In the genomic region with DNA sequence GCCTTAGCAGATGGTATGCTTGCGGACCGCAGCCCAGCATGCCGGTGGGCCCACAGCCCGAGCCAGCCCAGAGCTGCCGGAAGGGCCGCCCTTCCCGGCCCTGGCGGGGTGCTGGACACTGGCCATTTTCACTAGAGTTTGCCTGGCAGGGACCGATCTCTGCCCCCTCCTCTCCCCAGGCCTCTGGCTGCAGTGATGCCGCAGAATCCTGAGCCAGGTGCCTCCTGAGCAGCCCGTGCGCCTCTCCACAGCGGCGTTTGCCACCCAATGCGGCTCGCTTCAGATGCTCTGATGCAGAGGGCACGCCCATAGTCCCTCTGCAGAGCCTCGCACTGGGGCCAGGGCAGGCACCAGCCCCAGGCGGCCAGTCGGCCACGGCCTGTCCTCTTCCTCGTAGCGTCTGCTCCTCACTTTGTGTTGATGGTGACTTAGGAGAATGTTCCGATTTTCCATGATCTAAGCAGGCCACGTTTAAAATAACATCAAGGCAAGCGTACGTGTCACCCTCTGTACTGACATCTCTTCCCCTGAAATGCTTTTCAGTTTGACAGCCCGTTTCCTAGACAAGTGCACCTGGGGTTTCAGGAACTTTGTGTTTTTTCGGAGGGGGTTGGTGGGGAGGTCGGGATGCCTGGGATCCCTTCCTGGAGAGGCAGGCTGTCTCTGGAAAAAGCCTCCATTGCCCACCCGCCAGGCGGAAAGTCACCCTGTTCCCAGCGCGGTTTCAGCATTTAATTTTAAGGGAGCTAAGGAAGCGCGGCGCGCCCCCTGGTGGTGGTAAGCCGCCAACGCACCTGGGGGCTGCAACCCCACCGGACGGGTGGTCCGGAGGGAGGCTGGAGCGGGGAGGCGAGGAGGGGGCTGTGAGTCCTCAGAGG, we compare ENCODE assay signal across 9 cellular contexts. TPM values are rescaled to one million over a fixed set of nuclear protein-coding genes. Genes with fewer than 3 reads are reported as not detected.
DNase-seq lines count a peak whose midpoint lies in the region; ATAC-seq, FAIRE-seq and TF ChIP-seq lines count a peak whose summit lies in the region.
"Had no signal": no experiment of that assay in that cellular context is flagged by ENCODE, and none has a peak within 500 bp of the region (broad histone marks: within the 10 kb centered on the region; RNA-seq: fewer than 3 reads in every experiment).

No MANE protein-coding gene starts in this region.

- H3K27me3 ChIP-seq in adrenal gland (no peaks in the 10 kb centered on the region), right cardiac atrium (ENCODE audit: control insufficient read depth, insufficient read depth) (no peaks in the 10 kb centered on the region), skeletal muscle satellite cell (ENCODE audit: control insufficient read depth, insufficient read depth, low read length) (no peaks in the 10 kb centered on the region)

- FAIRE-seq in D721Med (lab: Jason Lieb, UNC): no peak

- H3K9ac ChIP-seq in skeletal muscle satellite cell (ENCODE audit: low read depth, low read length): no peak overlapping the region

- TF ChIP-seq CTCF in D721Med (IDR thresholded peaks at IDR 0.05; ENCODE audit: insufficient read depth, missing control alignments) (peak; percentile 81), adrenal gland (IDR thresholded peaks at IDR 0.05) (peak; percentile 97 to 100 (median 98))

- H3K27ac ChIP-seq in adrenal gland (peak overlapping the region in 1 of 5 donors; percentile 41), right cardiac atrium (ENCODE audit: low read length) (no peak overlapping the region)

- H3K9me3 ChIP-seq in adrenal gland (replicated peaks in 1 of 3): no peaks in the 10 kb centered on the region
- H3K9me3 ChIP-seq in right cardiac atrium (ENCODE audit: control insufficient read depth, low read length): no peaks in the 10 kb centered on the region
- no peaks in the 10 kb centered on the region for H3K9me3 ChIP-seq in skeletal muscle satellite cell (replicated peaks; ENCODE audit: low read length)

- intact Hi-C loops in adrenal gland (cut with DNase I) (loop anchor here (2.0 to 10.0 kb wide), 4 partner anchors 51 to 348 kb away; no protein-coding TSS in a partner anchor), right cardiac atrium (cut with DNase I) (loop anchor here (1.0 to 10.0 kb wide), 4 partner anchors 107 to 128 kb away; no protein-coding TSS in a partner anchor)

- no peak overlapping the region for H3K4me3 ChIP-seq in adrenal gland
- no peak overlapping the region for H3K4me3 ChIP-seq in right cardiac atrium (ENCODE audit: low read length)
- H3K4me3 ChIP-seq in skeletal muscle satellite cell (ENCODE audit: low read length): no peak overlapping the region

- H3K36me3 ChIP-seq in adrenal gland (replicated peaks in 1 of 2) (no peaks in the 10 kb centered on the region), skeletal muscle satellite cell (ENCODE audit: insufficient read depth, low read length) (peaks cover 32% of the 10 kb centered on the region)

- WGBS in adrenal gland, 4 donors: 37 to 63% (median 48%) methylated on average over 22 to 45 of the region's 45 CpGs
- 42% methylated on average over 45 of the region's 45 CpGs for WGBS in right cardiac atrium

- peaks cover 9 to 20% of the 10 kb centered on the region in 2 donors for H3K4me1 ChIP-seq in adrenal gland (replicated peaks in 1 of 2)
- no peaks in the 10 kb centered on the region for H3K4me1 ChIP-seq in right cardiac atrium (ENCODE audit: control insufficient read depth, insufficient read depth, low read length)
- H3K4me1 ChIP-seq in skeletal muscle satellite cell (ENCODE audit: control insufficient read depth, insufficient read depth, low read length): peaks cover 17% of the 10 kb centered on the region

- H3K4me2 ChIP-seq in skeletal muscle satellite cell (ENCODE audit: low read length): peak overlapping the region; percentile 17

- TF ChIP-seq POLR2A in adrenal gland (IDR thresholded peaks at IDR 0.05): no peak

- DNase-seq in D721Med (ENCODE audit: insufficient read length, low spot score) (no peak), KG1 (lab: John Stamatoyannopoulos, UW) (peak; percentile 59), T follicular helper cell (ENCODE audit: low read depth) (peak; percentile 50), adrenal gland (peak; percentile 53 to 88 (median 69)), right cardiac atrium (peak; percentile 64 to 86 (median 86)), foreskin melanocyte (no peak)

- ATAC-seq in right cardiac atrium (peak; percentile 49 to 50), GM19463 (IDR thresholded peaks at IDR 0.05; ENCODE audit: unreplicated experiment) (no peak)

RNA-seq across cellular contexts. Expression of gene HMCN2, which starts 29.8 kb away (rescaled TPM):
- total RNA-seq in adrenal gland (under 1 TPM in 7 of 8 donors, not detected in 1; 0.13 to 0.66 (median 0.42) TPM), right cardiac atrium (1 to 10 TPM; 2.3 to 5.1 (median 3.9) TPM)
- polyA plus RNA-seq in adrenal gland (10 to 100 TPM in 1 of 3 donors, 1 to 10 TPM in 1, under 1 TPM in 1; 0.05 to 25.8 (median 2.8) TPM), right cardiac atrium (6.1 TPM)
- total RNA-seq in skeletal muscle satellite cell (2012; rRNA removed): under 0.01 TPM in 2 replicates
- total RNA-seq: activated CD8-positive, alpha-beta memory T cell treated with anti-CD3 and anti-CD28 coated beads for 36 hours had no signal

Comparison
In these comparisons a context has a peak if more than half of its experiments do, and no peak if none do; other contexts are left out.
1. DNase-seq: peak in KG1 (single experiment), T follicular helper cell (single experiment), adrenal gland (7 of 7) and right cardiac atrium (3 of 3); none in D721Med (single experiment) and foreskin melanocyte (single experiment).